In the genomic region with DNA sequence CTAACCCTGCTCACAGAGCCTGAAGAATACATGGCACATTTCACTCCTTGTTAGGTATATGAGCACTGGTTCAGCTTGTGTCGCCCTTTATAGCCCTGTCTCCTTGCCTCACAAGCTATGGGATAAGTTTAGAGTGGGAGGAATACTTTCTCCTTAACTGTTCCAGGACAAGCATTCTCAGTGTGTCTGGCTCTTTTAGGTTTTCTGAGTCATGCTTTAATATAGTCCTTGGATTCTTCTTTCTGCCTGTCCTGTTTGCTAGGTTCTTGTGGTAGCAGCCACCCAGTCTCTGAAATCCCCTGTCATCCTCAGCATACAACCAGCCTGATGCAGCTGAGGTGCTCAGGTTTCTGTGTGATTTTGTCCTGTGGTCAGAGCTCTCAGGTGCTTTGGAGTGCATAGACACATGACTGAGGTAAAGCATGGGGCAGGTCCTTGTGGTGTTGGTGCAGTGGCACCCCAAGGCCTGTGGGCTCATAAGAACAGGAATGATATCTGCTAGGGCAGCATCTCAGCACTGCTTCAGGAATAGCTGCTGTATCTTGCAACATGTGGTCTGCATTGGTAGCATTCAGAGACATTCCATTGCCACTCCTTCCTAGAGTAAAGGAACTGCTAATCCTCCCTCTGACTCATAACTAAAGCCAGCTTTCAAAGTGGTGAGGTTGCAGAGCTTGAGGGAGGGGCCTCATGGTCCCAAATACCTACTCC, we compare ENCODE assay signal across 9 cellular contexts. TPM values are rescaled to one million over a fixed set of nuclear protein-coding genes. Genes with fewer than 3 reads are reported as not detected.
DNase-seq lines count a peak whose midpoint lies in the region; ATAC-seq and TF ChIP-seq lines count a peak whose summit lies in the region.
"Had no signal": no experiment of that assay in that cellular context is flagged by ENCODE, and none has a peak within 500 bp of the region (broad histone marks: within the 10 kb centered on the region; RNA-seq: fewer than 3 reads in every experiment).

No MANE protein-coding gene starts in this region.

- H3K9ac ChIP-seq in HUES48 (ENCODE audit: low read depth, low read length): no peak overlapping the region

- H3K36me3 ChIP-seq in HUES48 (ENCODE audit: control insufficient read depth, insufficient read depth, low read length) (no peaks in the 10 kb centered on the region), mesodermal cell (ENCODE audit: control insufficient read depth, insufficient read depth, low read length) (no peaks in the 10 kb centered on the region)
- H3K36me3 ChIP-seq: tibial artery had no signal

- ATAC-seq in HG02885 (IDR thresholded peaks at IDR 0.05; ENCODE audit: poor library complexity, unreplicated experiment) (no peak), HG03521 (IDR thresholded peaks at IDR 0.05; ENCODE audit: unreplicated experiment) (no peak)

- no peaks in the 10 kb centered on the region for H3K4me1 ChIP-seq in HUES48 (ENCODE audit: control insufficient read depth, insufficient read depth, low read length)
- H3K4me1 ChIP-seq in mesodermal cell (ENCODE audit: control insufficient read depth, insufficient read depth, low read length, poor library complexity, severe bottlenecking): peaks cover 28% of the 10 kb centered on the region

- no peak for TF ChIP-seq CTCF in cardiac fibroblast (IDR thresholded peaks at IDR 0.05; ENCODE audit: low read depth, low read length)

- no peak overlapping the region for H3K4me3 ChIP-seq in HUES48 (ENCODE audit: low read depth, low read length)
- no peak overlapping the region for H3K4me3 ChIP-seq in cardiac fibroblast (replicated peaks in 1 of 2; ENCODE audit: low read depth in 2 of 2, low read length in 2 of 2)
- H3K4me3 ChIP-seq in mesodermal cell (ENCODE audit: extremely low read depth, insufficient read depth, low read length, poor library complexity, severe bottlenecking): no peak overlapping the region
- H3K4me3 ChIP-seq: tibial artery had no signal

- 100% methylated on average over 1 of the region's 1 CpG; no CpG with 5 or more reads in 1 of the 2 experiments for WGBS in mesodermal cell (ENCODE audit: insufficient coverage in 2 of 2), 2 experiments

- H3K9me3 ChIP-seq in HUES48 (ENCODE audit: control insufficient read depth, insufficient read depth, low read length) (no peaks in the 10 kb centered on the region), mesodermal cell (ENCODE audit: control insufficient read depth, low read length) (no peaks in the 10 kb centered on the region)
- H3K9me3 ChIP-seq: tibial artery had no signal

- DNase-seq in AG20443 (ENCODE audit: low spot score): peak; percentile 85
- DNase-seq in cardiac fibroblast (ENCODE audit: low read depth in 2 of 2): peak; percentile 58 to 66
- DNase-seq in activated T-cell treated with anti-CD3 and anti-CD28 coated beads, Interleukin-2, amount 50 U/mL, for 1 hour: no peak
- no peak for DNase-seq in HuH-7.5 (ENCODE audit: low spot score)
- DNase-seq: tibial artery had no signal

- H3K27ac ChIP-seq in HUES48 (ENCODE audit: low read depth, low read length): peak overlapping the region; percentile 47
- H3K27ac ChIP-seq in mesodermal cell (ENCODE audit: low read depth, low read length, severe bottlenecking): peak overlapping the region; percentile 96

- H3K27me3 ChIP-seq in HUES48 (ENCODE audit: control insufficient read depth, insufficient read depth, low read length): no peaks in the 10 kb centered on the region
- H3K27me3 ChIP-seq: tibial artery had no signal

RNA-seq across cellular contexts. Expression of a gene that starts 14.2 kb away (rescaled TPM):
- 0.15 TPM for polyA plus RNA-seq in mesodermal cell (2013, experiment 1 of 2)
- not detected for polyA plus RNA-seq in mesodermal cell (2013, experiment 2 of 2)

RNA-seq across cellular contexts. Expression of a gene that starts 58.2 kb away (rescaled TPM):
- 1.8 TPM for polyA plus RNA-seq in mesodermal cell (2013, experiment 1 of 2)
- 1.1 TPM for polyA plus RNA-seq in mesodermal cell (2013, experiment 2 of 2)

Comparison
In these comparisons a context has a peak if more than half of its experiments do, and no peak if none do; other contexts are left out.
1. DNase-seq: peak in AG20443 (single experiment) and cardiac fibroblast (2 of 2); none in activated T-cell treated with anti-CD3 and anti-CD28 coated beads, Interleukin-2, amount 50 U/mL, for 1 hour (single experiment) and HuH-7.5 (single experiment).